In the genomic region with DNA sequence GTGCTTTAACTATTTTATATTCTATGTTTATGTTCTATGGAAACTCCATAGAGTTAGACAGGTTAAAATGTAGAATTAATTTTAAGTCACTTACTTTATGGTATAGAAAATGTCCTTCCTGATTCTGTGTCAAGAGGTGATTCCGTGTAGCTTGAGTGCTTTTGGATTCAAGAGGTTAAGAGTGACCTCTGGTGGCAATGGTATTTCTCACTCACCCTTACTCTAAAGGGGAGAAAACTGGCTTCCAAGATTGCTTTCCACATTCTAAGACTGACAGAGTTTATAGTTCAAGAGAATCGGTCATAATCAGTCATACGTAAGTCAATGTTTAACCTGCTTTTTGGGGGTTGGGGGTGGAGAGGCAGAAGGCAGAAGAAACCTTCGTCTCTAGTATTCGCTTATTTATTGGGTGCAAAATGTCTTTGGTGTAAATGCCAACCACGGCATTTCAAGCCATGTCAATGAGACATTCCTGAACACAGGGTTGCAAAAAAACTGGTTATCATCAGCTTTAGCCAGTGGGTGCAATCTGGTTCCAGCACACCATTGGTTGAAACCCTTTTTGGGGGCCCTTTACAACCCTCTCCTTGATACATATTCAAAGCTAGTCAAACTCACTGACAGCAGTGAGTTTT, we compare ENCODE assay signal across 8 cellular contexts.
A peak's percentile ranks its signal among the peaks of the same experiment; 100 is the strongest.
DNase-seq lines count a peak whose midpoint lies in the region; ATAC-seq and TF ChIP-seq lines count a peak whose summit lies in the region.

No MANE protein-coding gene starts in this region.

- peak; percentile 89 for ATAC-seq in GM18498 (IDR thresholded peaks at IDR 0.05; ENCODE audit: unreplicated experiment)
- ATAC-seq in HG03095 (IDR thresholded peaks at IDR 0.05; ENCODE audit: unreplicated experiment), result peak; percentile 84
- ATAC-seq in aorta (ENCODE audit: low FRiP score), result peak; percentile 90

- BruUV-seq in A673 (replicated peaks; lab: Mats Ljungman, UMichigan), result no TSS peak

- TF ChIP-seq POLR2A in breast epithelium (IDR thresholded peaks at IDR 0.05), result no peak

- intact Hi-C loops in A673 (cut with micrococcal nuclease; ENCODE audit: unreplicated experiment) (loop anchor here (2.0 kb wide), 2 partner anchors 112 to 308 kb away; no protein-coding TSS in a partner anchor), breast epithelium (cut with DNase I; ENCODE audit: low total_unique reads) (no loop called here), aorta (cut with DNase I) (loop anchor here (2.0 to 5.0 kb wide), 3 partner anchors 84 to 311 kb away; no protein-coding TSS in a partner anchor)

- CTCF ChIA-PET in A673 (lab: Charles Lee), result interaction anchor here (0.6 to 1.4 kb wide), 3 partner anchors 85 to 309 kb away, joined by 3 to 6 read pairs (median 3); no protein-coding TSS in a partner anchor

- H3K4me3 ChIP-seq in A673 (ENCODE audit: low read depth, low read length, poor library complexity, severe bottlenecking) (no peak overlapping the region), breast epithelium (no peak overlapping the region), aorta (ENCODE audit: low read length in 2 of 2) (no peak overlapping the region)

- DNase-seq in A673 (ENCODE audit: low spot score), result peak; percentile 75
- DNase-seq in NCI-H345 treated with DMSO at 0.1 percent for 48 hours (lab: John Stamatoyannopoulos, UW; ENCODE audit: unreplicated experiment), result peak; percentile 9
- DNase-seq in breast epithelium (ENCODE audit: low spot score in 2 of 2), result no peak
- DNase-seq in left kidney (ENCODE audit: low read depth, low spot score), result peak; percentile 79
- DNase-seq in aorta, result no peak
- DNase-seq in stimulated activated CD4-positive, alpha-beta T cell treated with anti-CD3 and anti-CD28 coated beads, Interleukin-2, amount 100 ng/mL, for 48 hours, result no peak

- POLR2A ChIA-PET in A673 (lab: Charles Lee; ENCODE audit: low non-redundant PET), result no interaction called here

- H3K9me3 ChIP-seq in A673 (ENCODE audit: low read depth, low read length, poor library complexity, severe bottlenecking), result no peaks in the 10 kb centered on the region
- H3K9me3 ChIP-seq in breast epithelium, result no peaks in the 10 kb centered on the region
- no peaks in the 10 kb centered on the region for H3K9me3 ChIP-seq in aorta (ENCODE audit: control insufficient read depth, low read length)

- H3K27ac ChIP-seq in A673 (ENCODE audit: low read depth, low read length, poor library complexity, severe bottlenecking) (no peak overlapping the region), breast epithelium (no peak overlapping the region), aorta (ENCODE audit: low read depth in 1 of 2, low read length in 2 of 2) (no peak overlapping the region)

- H3K36me3 ChIP-seq in A673 (ENCODE audit: insufficient read depth, low read length, poor library complexity, severe bottlenecking) (no peaks in the 10 kb centered on the region), breast epithelium (no peaks in the 10 kb centered on the region), aorta (ENCODE audit: control insufficient read depth in 1 of 2, insufficient read depth in 2 of 2, low read length in 1 of 2) (no peaks in the 10 kb centered on the region)

- H3K4me1 ChIP-seq in A673 (ENCODE audit: insufficient read depth, low read length, poor library complexity, severe bottlenecking) (no peaks in the 10 kb centered on the region), breast epithelium (no peaks in the 10 kb centered on the region), aorta (ENCODE audit: control insufficient read depth in 1 of 2, insufficient read depth in 2 of 2, low read length in 2 of 2) (no peaks in the 10 kb centered on the region)

- TF ChIP-seq CTCF in A673 (conservative IDR thresholded peaks at IDR 0.05; ENCODE audit: low read depth, low read length) (peak; percentile 73), breast epithelium (IDR thresholded peaks at IDR 0.05) (peak in 2 of 3 donors; percentile 25 to 43)

- H3K27me3 ChIP-seq in A673 (replicated peaks; ENCODE audit: insufficient read depth, low read depth, low read length, poor library complexity) (no peaks in the 10 kb centered on the region), breast epithelium (no peaks in the 10 kb centered on the region), aorta (ENCODE audit: control insufficient read depth in 1 of 2, insufficient read depth in 2 of 2, low read length in 1 of 2) (no peaks in the 10 kb centered on the region)

- 24 to 25% methylated on average over 6 of the region's 6 CpGs for WGBS in aorta, 2 donors

Comparison
In these comparisons a context has a peak if more than half of its experiments do, and no peak if none do; other contexts are left out.
1. DNase-seq: peak in A673 (single experiment), NCI-H345 treated with DMSO at 0.1 percent for 48 hours (single experiment) and left kidney (single experiment); none in breast epithelium (0 of 2), aorta (0 of 2) and stimulated activated CD4-positive, alpha-beta T cell treated with anti-CD3 and anti-CD28 coated beads, Interleukin-2, amount 100 ng/mL, for 48 hours (0 of 2).
2. Peak in every context shown above with its lines, with median percentiles within 50 percentile points of each other: ATAC-seq.